In genomic region chr1:58898739-58899580, GRCh38 we compare ENCODE assay signal across 1 cellular context.
TF ChIP-seq lines count a peak whose summit lies in the region.

No MANE protein-coding gene starts in this region.

TF ChIP-seq in K562, 482 proteins besides CTCF, POLR2A, EP300 and RAD21 (continued from another document and continues in another):
- TF ChIP-seq ZNF699 (CRISPR knock-in tag; IDR thresholded peaks at IDR 0.05; ENCODE audit: insufficient replicate concordance), result no peak
- peak in 1 of 2 experiments; percentile 85; a peak in 2 of 4 replicates for TF ChIP-seq ETV6 (IDR thresholded peaks at IDR 0.05; ENCODE audit: borderline replicate concordance in 1 of 2, low read depth in 2 of 2, low read length in 1 of 2)
- no peak for TF ChIP-seq ETV6 (CRISPR knock-in tag; IDR thresholded peaks at IDR 0.05; ENCODE audit: borderline replicate concordance)
- 0 out of 2 replicates have a peak, but pooled peaks have one; percentile 19 for TF ChIP-seq HIVEP1 (CRISPR knock-in tag; IDR thresholded peaks at IDR 0.05)
- TF ChIP-seq, protein P1, sequence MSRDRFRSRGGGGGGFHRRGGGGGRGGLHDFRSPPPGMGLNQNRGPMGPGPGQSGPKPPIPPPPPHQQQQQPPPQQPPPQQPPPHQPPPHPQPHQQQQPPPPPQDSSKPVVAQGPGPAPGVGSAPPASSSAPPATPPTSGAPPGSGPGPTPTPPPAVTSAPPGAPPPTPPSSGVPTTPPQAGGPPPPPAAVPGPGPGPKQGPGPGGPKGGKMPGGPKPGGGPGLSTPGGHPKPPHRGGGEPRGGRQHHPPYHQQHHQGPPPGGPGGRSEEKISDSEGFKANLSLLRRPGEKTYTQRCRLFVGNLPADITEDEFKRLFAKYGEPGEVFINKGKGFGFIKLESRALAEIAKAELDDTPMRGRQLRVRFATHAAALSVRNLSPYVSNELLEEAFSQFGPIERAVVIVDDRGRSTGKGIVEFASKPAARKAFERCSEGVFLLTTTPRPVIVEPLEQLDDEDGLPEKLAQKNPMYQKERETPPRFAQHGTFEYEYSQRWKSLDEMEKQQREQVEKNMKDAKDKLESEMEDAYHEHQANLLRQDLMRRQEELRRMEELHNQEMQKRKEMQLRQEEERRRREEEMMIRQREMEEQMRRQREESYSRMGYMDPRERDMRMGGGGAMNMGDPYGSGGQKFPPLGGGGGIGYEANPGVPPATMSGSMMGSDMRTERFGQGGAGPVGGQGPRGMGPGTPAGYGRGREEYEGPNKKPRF (IDR thresholded peaks at IDR 0.05; ENCODE audit: low read depth, low read length), result no peak
- no peak for TF ChIP-seq ZNF398 (CRISPR knock-in tag; IDR thresholded peaks at IDR 0.05)
- TF ChIP-seq GABPA (tag; conservative IDR thresholded peaks at IDR 0.05; ENCODE audit: low read depth), result peak; percentile 57; the same call in 1 of the 2 replicates
- TF ChIP-seq, protein P2, sequence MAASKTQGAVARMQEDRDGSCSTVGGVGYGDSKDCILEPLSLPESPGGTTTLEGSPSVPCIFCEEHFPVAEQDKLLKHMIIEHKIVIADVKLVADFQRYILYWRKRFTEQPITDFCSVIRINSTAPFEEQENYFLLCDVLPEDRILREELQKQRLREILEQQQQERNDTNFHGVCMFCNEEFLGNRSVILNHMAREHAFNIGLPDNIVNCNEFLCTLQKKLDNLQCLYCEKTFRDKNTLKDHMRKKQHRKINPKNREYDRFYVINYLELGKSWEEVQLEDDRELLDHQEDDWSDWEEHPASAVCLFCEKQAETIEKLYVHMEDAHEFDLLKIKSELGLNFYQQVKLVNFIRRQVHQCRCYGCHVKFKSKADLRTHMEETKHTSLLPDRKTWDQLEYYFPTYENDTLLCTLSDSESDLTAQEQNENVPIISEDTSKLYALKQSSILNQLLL (CRISPR knock-in tag; IDR thresholded peaks at IDR 0.05; ENCODE audit: borderline replicate concordance), result no peak
- TF ChIP-seq SAFB2 (IDR thresholded peaks at IDR 0.05; ENCODE audit: borderline replicate concordance, low read depth, low read length, severe bottlenecking), result no peak
- no peak for TF ChIP-seq ZNF121 (CRISPR knock-in tag; conservative IDR thresholded peaks at IDR 0.05)
- TF ChIP-seq SMARCC2 (IDR thresholded peaks at IDR 0.05; ENCODE audit: low read depth), result peak; percentile 96
- no peak for TF ChIP-seq BRCA1 (IDR thresholded peaks at IDR 0.05)
- no peak for TF ChIP-seq BRCA1 (CRISPR knock-in tag; IDR thresholded peaks at IDR 0.05)
- 0 out of 2 replicates have a peak, but pooled peaks have one; percentile 18 for TF ChIP-seq ZNF561 (CRISPR knock-in tag; conservative IDR thresholded peaks at IDR 0.05)
- TF ChIP-seq ZNF512 (tag; IDR thresholded peaks at IDR 0.05), result no peak
- no peak for TF ChIP-seq C11orf30 (IDR thresholded peaks at IDR 0.05; ENCODE audit: low read depth)
- TF ChIP-seq, protein P3, sequence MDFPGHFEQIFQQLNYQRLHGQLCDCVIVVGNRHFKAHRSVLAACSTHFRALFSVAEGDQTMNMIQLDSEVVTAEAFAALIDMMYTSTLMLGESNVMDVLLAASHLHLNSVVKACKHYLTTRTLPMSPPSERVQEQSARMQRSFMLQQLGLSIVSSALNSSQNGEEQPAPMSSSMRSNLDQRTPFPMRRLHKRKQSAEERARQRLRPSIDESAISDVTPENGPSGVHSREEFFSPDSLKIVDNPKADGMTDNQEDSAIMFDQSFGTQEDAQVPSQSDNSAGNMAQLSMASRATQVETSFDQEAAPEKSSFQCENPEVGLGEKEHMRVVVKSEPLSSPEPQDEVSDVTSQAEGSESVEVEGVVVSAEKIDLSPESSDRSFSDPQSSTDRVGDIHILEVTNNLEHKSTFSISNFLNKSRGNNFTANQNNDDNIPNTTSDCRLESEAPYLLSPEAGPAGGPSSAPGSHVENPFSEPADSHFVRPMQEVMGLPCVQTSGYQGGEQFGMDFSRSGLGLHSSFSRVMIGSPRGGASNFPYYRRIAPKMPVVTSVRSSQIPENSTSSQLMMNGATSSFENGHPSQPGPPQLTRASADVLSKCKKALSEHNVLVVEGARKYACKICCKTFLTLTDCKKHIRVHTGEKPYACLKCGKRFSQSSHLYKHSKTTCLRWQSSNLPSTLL (IDR thresholded peaks at IDR 0.05), result no peak
- TF ChIP-seq ZBTB8A (IDR thresholded peaks at IDR 0.05; ENCODE audit: partially characterized antibody), result no peak
- peak; percentile 100 for TF ChIP-seq BHLHE40 (IDR thresholded peaks at IDR 0.05; ENCODE audit: low read length)
- TF ChIP-seq THAP7 (CRISPR knock-in tag; IDR thresholded peaks at IDR 0.05), result no peak
- no peak for TF ChIP-seq ZNF253 (CRISPR knock-in tag; conservative IDR thresholded peaks at IDR 0.05)
- TF ChIP-seq EP400 (IDR thresholded peaks at IDR 0.05), result peak; percentile 82
- TF ChIP-seq JUNB (CRISPR knock-in tag; conservative IDR thresholded peaks at IDR 0.05), result no peak
- peak; percentile 97 for TF ChIP-seq GATA2 (CRISPR knock-in tag; IDR thresholded peaks at IDR 0.05)
- no peak for TF ChIP-seq PPARD (CRISPR knock-in tag; IDR thresholded peaks at IDR 0.05)
- no peak for TF ChIP-seq XRCC5 (IDR thresholded peaks at IDR 0.05; ENCODE audit: low read depth, low read length)
- TF ChIP-seq HNRNPLL (IDR thresholded peaks at IDR 0.05; ENCODE audit: low read depth, low read length, poor library complexity, severe bottlenecking), result no peak
- no peak for TF ChIP-seq TGIF2 (CRISPR knock-in tag; IDR thresholded peaks at IDR 0.05)
- no peak for TF ChIP-seq CTCFL (IDR thresholded peaks at IDR 0.05; ENCODE audit: borderline replicate concordance, insufficient read depth, low read depth, low read length, poor library complexity, severe bottlenecking)
- TF ChIP-seq, protein P4, sequence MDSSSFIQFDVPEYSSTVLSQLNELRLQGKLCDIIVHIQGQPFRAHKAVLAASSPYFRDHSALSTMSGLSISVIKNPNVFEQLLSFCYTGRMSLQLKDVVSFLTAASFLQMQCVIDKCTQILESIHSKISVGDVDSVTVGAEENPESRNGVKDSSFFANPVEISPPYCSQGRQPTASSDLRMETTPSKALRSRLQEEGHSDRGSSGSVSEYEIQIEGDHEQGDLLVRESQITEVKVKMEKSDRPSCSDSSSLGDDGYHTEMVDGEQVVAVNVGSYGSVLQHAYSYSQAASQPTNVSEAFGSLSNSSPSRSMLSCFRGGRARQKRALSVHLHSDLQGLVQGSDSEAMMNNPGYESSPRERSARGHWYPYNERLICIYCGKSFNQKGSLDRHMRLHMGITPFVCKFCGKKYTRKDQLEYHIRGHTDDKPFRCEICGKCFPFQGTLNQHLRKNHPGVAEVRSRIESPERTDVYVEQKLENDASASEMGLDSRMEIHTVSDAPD (CRISPR knock-in tag; IDR thresholded peaks at IDR 0.05), result no peak
- TF ChIP-seq ZNF197 (CRISPR knock-in tag; IDR thresholded peaks at IDR 0.05; ENCODE audit: low read depth), result peak; percentile 93
- peak; percentile 94 for TF ChIP-seq NBN (IDR thresholded peaks at IDR 0.05; ENCODE audit: low read depth)
- no peak for TF ChIP-seq NR3C1 (CRISPR knock-in tag; IDR thresholded peaks at IDR 0.05)
- TF ChIP-seq NCOA6 (IDR thresholded peaks at IDR 0.05), result peak; percentile 58
- no peak for TF ChIP-seq ZNF280B (CRISPR knock-in tag; IDR thresholded peaks at IDR 0.05)
- TF ChIP-seq LARP7 (IDR thresholded peaks at IDR 0.05), result no peak
- no peak for TF ChIP-seq BRF2 (IDR thresholded peaks at IDR 0.05; ENCODE audit: borderline replicate concordance, insufficient read depth, insufficient read length)
- TF ChIP-seq, protein P5, sequence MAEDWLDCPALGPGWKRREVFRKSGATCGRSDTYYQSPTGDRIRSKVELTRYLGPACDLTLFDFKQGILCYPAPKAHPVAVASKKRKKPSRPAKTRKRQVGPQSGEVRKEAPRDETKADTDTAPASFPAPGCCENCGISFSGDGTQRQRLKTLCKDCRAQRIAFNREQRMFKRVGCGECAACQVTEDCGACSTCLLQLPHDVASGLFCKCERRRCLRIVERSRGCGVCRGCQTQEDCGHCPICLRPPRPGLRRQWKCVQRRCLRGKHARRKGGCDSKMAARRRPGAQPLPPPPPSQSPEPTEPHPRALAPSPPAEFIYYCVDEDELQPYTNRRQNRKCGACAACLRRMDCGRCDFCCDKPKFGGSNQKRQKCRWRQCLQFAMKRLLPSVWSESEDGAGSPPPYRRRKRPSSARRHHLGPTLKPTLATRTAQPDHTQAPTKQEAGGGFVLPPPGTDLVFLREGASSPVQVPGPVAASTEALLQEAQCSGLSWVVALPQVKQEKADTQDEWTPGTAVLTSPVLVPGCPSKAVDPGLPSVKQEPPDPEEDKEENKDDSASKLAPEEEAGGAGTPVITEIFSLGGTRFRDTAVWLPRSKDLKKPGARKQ (CRISPR knock-in tag; IDR thresholded peaks at IDR 0.05), result no peak
- TF ChIP-seq, protein P6, sequence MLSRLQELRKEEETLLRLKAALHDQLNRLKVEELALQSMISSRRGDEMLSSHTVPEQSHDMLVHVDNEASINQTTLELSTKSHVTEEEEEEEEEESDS (CRISPR knock-in tag; IDR thresholded peaks at IDR 0.05), result no peak
